Comparison of ENCODE assay signal across 3 cellular contexts in genomic region chr4:115575851-115576250, GRCh38.
TF ChIP-seq lines count a peak whose summit lies in the region.

No MANE protein-coding gene starts in this region.

TF ChIP-seq in SK-N-SH, 30 proteins besides CTCF, POLR2A, EP300 and RAD21:
- TF ChIP-seq MEF2A (IDR thresholded peaks at IDR 0.05; ENCODE audit: borderline replicate concordance, low read depth), result no peak
- no peak for TF ChIP-seq JUND (IDR thresholded peaks at IDR 0.05)
- TF ChIP-seq IRF3 (IDR thresholded peaks at IDR 0.05; ENCODE audit: low read depth, low read length), result no peak
- no peak for TF ChIP-seq PBX3 (IDR thresholded peaks at IDR 0.05)
- no peak for TF ChIP-seq FOXJ3 (CRISPR knock-in tag; IDR thresholded peaks at IDR 0.05)
- TF ChIP-seq REST (IDR thresholded peaks at IDR 0.05; ENCODE audit: low read depth, low read length), result no peak
- TF ChIP-seq POLR2AphosphoS5 (IDR thresholded peaks at IDR 0.05; ENCODE audit: low read depth, low read length), result no peak
- no peak for TF ChIP-seq NFIC (IDR thresholded peaks at IDR 0.05; ENCODE audit: borderline replicate concordance)
- TF ChIP-seq RCOR1 (IDR thresholded peaks at IDR 0.05; ENCODE audit: low read length), result no peak
- TF ChIP-seq TCF12 (IDR thresholded peaks at IDR 0.05), result no peak
- no peak for TF ChIP-seq MXI1 (IDR thresholded peaks at IDR 0.05; ENCODE audit: low read depth, low read length)
- no peak for TF ChIP-seq FOSL2 (IDR thresholded peaks at IDR 0.05; ENCODE audit: borderline replicate concordance, low read depth)
- no peak for TF ChIP-seq TEAD4 (IDR thresholded peaks at IDR 0.05; ENCODE audit: borderline replicate concordance, insufficient read depth)
- no peak for TF ChIP-seq SMC3 (IDR thresholded peaks at IDR 0.05; ENCODE audit: low read depth, low read length)

TF ChIP-seq in SK-N-SH treated with all-trans-retinoic acid at 6 μM for 48 hours, 23 proteins besides CTCF, POLR2A, EP300 and RAD21:
- no peak for TF ChIP-seq ARNTL (CRISPR knock-in tag; IDR thresholded peaks at IDR 0.05; ENCODE audit: borderline replicate concordance, low read depth)
- TF ChIP-seq ESRRG (CRISPR knock-in tag; IDR thresholded peaks at IDR 0.05), result no peak
- no peak for TF ChIP-seq CSDC2 (CRISPR knock-in tag; IDR thresholded peaks at IDR 0.05)
- no peak for TF ChIP-seq OSR1 (CRISPR knock-in tag; IDR thresholded peaks at IDR 0.05)
- no peak for TF ChIP-seq ZC3H10 (CRISPR knock-in tag; IDR thresholded peaks at IDR 0.05)
- no peak for TF ChIP-seq ZNF565 (CRISPR knock-in tag; conservative IDR thresholded peaks at IDR 0.05; ENCODE audit: low read depth)
- TF ChIP-seq TCF4 (CRISPR knock-in tag; IDR thresholded peaks at IDR 0.05; ENCODE audit: borderline replicate concordance), result no peak
- no peak for TF ChIP-seq ZFP3 (CRISPR knock-in tag; IDR thresholded peaks at IDR 0.05)
- TF ChIP-seq GLIS3 (CRISPR knock-in tag; IDR thresholded peaks at IDR 0.05), result no peak
- TF ChIP-seq CREB5 (CRISPR knock-in tag; IDR thresholded peaks at IDR 0.05; ENCODE audit: low read depth), result no peak
- no peak for TF ChIP-seq BACH2 (CRISPR knock-in tag; IDR thresholded peaks at IDR 0.05; ENCODE audit: borderline replicate concordance)
- no peak for TF ChIP-seq POU6F1 (CRISPR knock-in tag; IDR thresholded peaks at IDR 0.05; ENCODE audit: borderline replicate concordance, low read depth)

TF ChIP-seq in H1, 55 proteins besides CTCF, POLR2A, EP300 and RAD21:
- TF ChIP-seq GABPA (IDR thresholded peaks at IDR 0.05; ENCODE audit: borderline replicate concordance, insufficient read depth, low read length), result no peak
- TF ChIP-seq TEAD4 (IDR thresholded peaks at IDR 0.05; ENCODE audit: low read depth, low read length), result 0 out of 2 replicates have a peak, but pooled peaks have one; percentile 62
